Comparison of ENCODE assay signal across 9 cellular contexts in the genomic region with DNA sequence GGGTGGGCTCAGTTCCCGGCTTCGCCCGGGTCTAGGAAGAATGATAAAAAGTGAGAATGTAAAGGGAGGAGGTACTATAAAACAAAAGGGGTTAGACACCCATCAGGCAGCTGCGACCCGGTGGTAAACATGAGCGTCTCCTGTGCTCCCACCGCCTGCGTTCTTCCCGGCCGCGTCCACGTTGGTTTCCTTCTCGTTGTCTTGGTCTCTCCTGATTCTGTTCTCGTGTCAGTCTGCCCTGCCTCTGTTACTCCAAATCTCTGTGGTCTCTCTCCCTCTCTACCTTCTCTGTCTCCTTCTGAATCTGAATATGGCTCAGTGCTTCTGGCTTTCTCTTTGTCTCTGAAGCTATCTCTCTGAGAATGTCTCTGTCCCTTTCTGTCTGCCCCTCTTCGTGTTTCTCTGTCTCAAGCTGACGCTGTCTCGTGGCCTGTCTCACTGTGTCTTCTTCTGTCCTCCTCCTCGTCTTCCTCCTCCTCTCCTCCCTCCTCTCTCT. TPM values are rescaled to one million over a fixed set of nuclear protein-coding genes. Genes with fewer than 3 reads are reported as not detected.
DNase-seq lines count a peak whose midpoint lies in the region; ATAC-seq, FAIRE-seq and TF ChIP-seq lines count a peak whose summit lies in the region.
"Had no signal": no experiment of that assay in that cellular context is flagged by ENCODE, and none has a peak within 500 bp of the region (broad histone marks: within the 10 kb centered on the region; RNA-seq: fewer than 3 reads in every experiment).

No MANE protein-coding gene starts in this region.

- no peak overlapping the region for H3K27ac Mint-ChIP-seq in activated CD4-positive, alpha-beta T cell treated with anti-CD3 and anti-CD28 coated beads, Interleukin-2, amount 10 ng/mL, durations not matched to agents 7 days and 5 days
- peak overlapping the region in 1 of 2 donors; percentile 17 for H3K27ac Mint-ChIP-seq in T-cell

- TF ChIP-seq POLR2A in testis (IDR thresholded peaks at IDR 0.05) = no peak

- peaks cover 9% of the 10 kb centered on the region for H3K4me1 Mint-ChIP-seq in activated CD4-positive, alpha-beta T cell treated with anti-CD3 and anti-CD28 coated beads, Interleukin-2, amount 10 ng/mL, durations not matched to agents 7 days and 5 days
- peaks cover 14 to 23% (median 19%) of the 10 kb centered on the region in 3 donors for H3K4me1 Mint-ChIP-seq in T-cell

- dilution Hi-C loops in keratinocyte (cut with MboI; ENCODE audit: extremely low pct_ligation_motif_present, low sequenced_read_pairs) = no loop called here

- H3K36me3 ChIP-seq in keratinocyte (ENCODE audit: control insufficient read depth in 2 of 2, extremely low read depth in 1 of 2, insufficient read depth in 2 of 2, low read length in 2 of 2) (no peaks in the 10 kb centered on the region), testis (ENCODE audit: low read depth, missing control alignments) (no peaks in the 10 kb centered on the region)

- peak overlapping the region; percentile 54 for H3K4me2 ChIP-seq in keratinocyte (ENCODE audit: control insufficient read depth, extremely low read depth, insufficient read depth, low read depth, low read length)

- peak overlapping the region; percentile 26 for H3K4me3 Mint-ChIP-seq in activated CD4-positive, alpha-beta T cell treated with anti-CD3 and anti-CD28 coated beads, Interleukin-2, amount 10 ng/mL, durations not matched to agents 7 days and 5 days
- H3K4me3 Mint-ChIP-seq in T-cell = peak overlapping the region; percentile 56 to 70 (median 60)

- no peak for FAIRE-seq in keratinocyte (lab: Jason Lieb, UNC)

- no peak overlapping the region for H3K9ac ChIP-seq in keratinocyte (ENCODE audit: control insufficient read depth, extremely low read depth, insufficient read depth, low read length)

- CTCF ChIA-PET in activated CD4-positive, alpha-beta T cell treated with anti-CD3 and anti-CD28 coated beads, Interleukin-2, amount 10 ng/mL, durations not matched to agents 7 days and 5 days (lab: Charles Lee) = no interaction called here
- CTCF ChIA-PET in T-cell (lab: Charles Lee) = no interaction called here

- no peaks in the 10 kb centered on the region for H3K9me3 Mint-ChIP-seq in activated CD4-positive, alpha-beta T cell treated with anti-CD3 and anti-CD28 coated beads, Interleukin-2, amount 10 ng/mL, durations not matched to agents 7 days and 5 days
- no peaks in the 10 kb centered on the region for H3K9me3 Mint-ChIP-seq in T-cell

- H3K27me3 ChIP-seq in keratinocyte (ENCODE audit: control insufficient read depth, extremely low read depth, insufficient read depth, low read length) (peaks cover 52% of the 10 kb centered on the region), testis (no peaks in the 10 kb centered on the region)

- no peak overlapping the region for H2AFZ ChIP-seq in keratinocyte (ENCODE audit: control insufficient read depth, low read length)

- no peaks in the 10 kb centered on the region for H3K79me2 ChIP-seq in keratinocyte (ENCODE audit: control insufficient read depth, insufficient read depth, low read length)

- POLR2A ChIA-PET in activated CD4-positive, alpha-beta T cell treated with anti-CD3 and anti-CD28 coated beads, Interleukin-2, amount 10 ng/mL, durations not matched to agents 7 days and 5 days (lab: Charles Lee) = no interaction called here
- POLR2A ChIA-PET in T-cell (lab: Charles Lee) = interaction anchor here in 1 of 2 donors (0.6 kb wide), 1 partner anchor 250 kb away, joined by 3 read pairs; no protein-coding TSS in a partner anchor

- ATAC-seq in T-cell (replicated peaks in 1 of 4) (no peak), GM18861 (IDR thresholded peaks at IDR 0.05; ENCODE audit: unreplicated experiment) (no peak)

- intact Hi-C loops in testis (cut with DNase I; ENCODE audit: low total_unique reads) = no loop called here

- DNase-seq in activated CD4-positive, alpha-beta T cell treated with anti-CD3 and anti-CD28 coated beads, Interleukin-2, amount 10 ng/mL, durations not matched to agents 7 days and 5 days = no peak
- DNase-seq in activated CD4-positive, alpha-beta T cell treated with anti-CD3 and anti-CD28 coated beads for 4 hours = no peak
- no peak for DNase-seq in T-cell
- DNase-seq in keratinocyte (ENCODE audit: low read depth, low spot score) = no peak
- DNase-seq in testis = peak; percentile 52
- no peak for DNase-seq in cerebellum (ENCODE audit: low spot score)
- no peak for DNase-seq in T1000 (lab: John Stamatoyannopoulos, UW)
- DNase-seq: COR-L47 had no signal

- WGBS in testis, 2 donors = 3 to 5% methylated on average over 18 of the region's 18 CpGs

- TF ChIP-seq CTCF in keratinocyte (optimal IDR thresholded peaks at IDR 0.05 in 1 of 3, IDR thresholded peaks at IDR 0.05 in 1 of 3, conservative IDR thresholded peaks at IDR 0.05 in 1 of 3; ENCODE audit: extremely low read depth in 1 of 3, insufficient read depth in 2 of 3, low read length in 3 of 3) (no peak), testis (IDR thresholded peaks at IDR 0.05) (no peak)

- H3K9me3 ChIP-seq in keratinocyte (ENCODE audit: control insufficient read depth, low read depth, low read length) (no peaks in the 10 kb centered on the region), testis (no peaks in the 10 kb centered on the region)

- no peaks in the 10 kb centered on the region for H4K20me1 ChIP-seq in keratinocyte (ENCODE audit: control insufficient read depth, extremely low read depth, insufficient read depth, low read length)

- no peaks in the 10 kb centered on the region for H3K36me3 Mint-ChIP-seq in activated CD4-positive, alpha-beta T cell treated with anti-CD3 and anti-CD28 coated beads, Interleukin-2, amount 10 ng/mL, durations not matched to agents 7 days and 5 days (ENCODE audit: low read depth)
- no peaks in the 10 kb centered on the region for H3K36me3 Mint-ChIP-seq in T-cell

- H3K27ac ChIP-seq in keratinocyte (ENCODE audit: control insufficient read depth, insufficient read depth, low read length) (no peak overlapping the region), testis (peak overlapping the region; percentile 35 to 83)

- peaks cover 13% of the 10 kb centered on the region for H3K4me1 ChIP-seq in keratinocyte (ENCODE audit: control insufficient read depth, extremely low read depth, insufficient read depth, low read length)
- H3K4me1 ChIP-seq in testis = peaks cover 29% of the 10 kb centered on the region

- H3K9me1 ChIP-seq in keratinocyte (ENCODE audit: control insufficient read depth, extremely low read depth, insufficient read depth, low read length) = no peaks in the 10 kb centered on the region

- H3K4me3 ChIP-seq in keratinocyte (ENCODE audit: control insufficient read depth in 2 of 3, extremely low read depth in 1 of 3, insufficient read depth in 2 of 3, low read depth in 1 of 3, low read length in 3 of 3) (peak overlapping the region in 1 of 3 experiments; percentile 53), testis (peak overlapping the region in 1 of 2 donors; percentile 47)

- H3K27me3 Mint-ChIP-seq in activated CD4-positive, alpha-beta T cell treated with anti-CD3 and anti-CD28 coated beads, Interleukin-2, amount 10 ng/mL, durations not matched to agents 7 days and 5 days = peaks cover 61% of the 10 kb centered on the region
- H3K27me3 Mint-ChIP-seq in T-cell = peaks cover 58 to 64% of the 10 kb centered on the region in 2 donors

RNA-seq across cellular contexts. Expression of a gene that starts 41.6 kb away (rescaled TPM):
- 1 to 10 TPM; 4.8 to 5.3 TPM for total RNA-seq in activated CD4-positive, alpha-beta T cell treated with anti-CD3 and anti-CD28 coated beads, Interleukin-2, amount 10 ng/mL, durations not matched to agents 7 days and 5 days
- total RNA-seq in T-cell (10 to 100 TPM in 1 of 5 donors, 1 to 10 TPM in 4; 4.6 to 10.1 (median 9.5) TPM), testis (10 to 100 TPM; 39.7 to 50.2 TPM), cerebellum (9.2 TPM)
- polyA plus RNA-seq in keratinocyte (0.93 to 4.3 TPM (median 1.1 TPM) in 3 replicates), testis (ENCODE audit: insufficient read depth, low read depth, low replicate concordance) (38.0 TPM)
- polyA plus RNA-seq in keratinocyte (2011; ENCODE audit: low read depth) = 1.7 TPM
- polyA plus RNA-seq in keratinocyte (2011; cell fraction: cytosol; rRNA removed) = 2.0 and 5.2 TPM in 2 replicates
- 5.1 and 7.1 TPM in 2 replicates for polyA plus RNA-seq in keratinocyte (2011; cell fraction: nucleus; rRNA removed)
- polyA plus RNA-seq in keratinocyte (2012; ENCODE audit: low replicate concordance) = 6.1 and 13.3 TPM in 2 replicates
- polyA minus RNA-seq in keratinocyte = 1.9 to 12.7 TPM (median 2.2 TPM) in 3 replicates
- polyA minus RNA-seq in keratinocyte (2011; cell fraction: cytosol; rRNA and poly(A)+ RNA removed) = 13.4 TPM
- polyA minus RNA-seq in keratinocyte (2011; cell fraction: nucleus; rRNA and poly(A)+ RNA removed) = 4.2 and 4.9 TPM in 2 replicates
